In genomic region chr3:64166584-64167155, GRCh38 we compare ENCODE assay signal across 12 cellular contexts. TPM values are rescaled to one million over a fixed set of nuclear protein-coding genes. Genes with fewer than 3 reads are reported as not detected.
DNase-seq lines count a peak whose midpoint lies in the region; TF ChIP-seq lines count a peak whose summit lies in the region.
"Had no signal": no experiment of that assay in that cellular context is flagged by ENCODE, and none has a peak within 500 bp of the region (broad histone marks: within the 10 kb centered on the region; RNA-seq: fewer than 3 reads in every experiment).

No MANE protein-coding gene starts in this region.

- H3K27me3 ChIP-seq in OCI-LY3 (ENCODE audit: low read depth, low read length) = peaks cover 34% of the 10 kb centered on the region

- no peaks in the 10 kb centered on the region for H4K20me1 ChIP-seq in OCI-LY3 (ENCODE audit: insufficient read depth, low read length)

- TF ChIP-seq CTCF in OCI-LY3 (IDR thresholded peaks at IDR 0.05; ENCODE audit: low read depth, low read length) = peak; percentile 21; the same call in 1 of the 2 replicates
- peak; percentile 42 for TF ChIP-seq CTCF in retinal pigment epithelial cell (conservative IDR thresholded peaks at IDR 0.05; ENCODE audit: low read depth, low read length)

- TF ChIP-seq POLR2A in erythroblast (IDR thresholded peaks at IDR 0.05; ENCODE audit: low read length) = no peak

- no peak overlapping the region for H3K4me2 ChIP-seq in OCI-LY3 (ENCODE audit: low read length)

- H3K36me3 ChIP-seq in OCI-LY3 (replicated peaks; ENCODE audit: low read depth, low read length) = no peaks in the 10 kb centered on the region

- peak; percentile 63 for DNase-seq in DMS 273 (lab: John Stamatoyannopoulos, UW; ENCODE audit: unreplicated experiment)
- DNase-seq in DMS 273 treated with DMSO at 0.1 percent for 48 hours (lab: John Stamatoyannopoulos, UW) = no peak
- DNase-seq in fibroblast of peridontal ligament (ENCODE audit: extremely low read depth) = peak; percentile 73
- DNase-seq in retinal pigment epithelial cell (ENCODE audit: low read depth) = no peak
- DNase-seq in ureter (ENCODE audit: low spot score) = no peak
- DNase-seq in NCI-H1048 (lab: John Stamatoyannopoulos, UW) = no peak
- DNase-seq in erythroblast (lab: John Stamatoyannopoulos, UW) = no peak
- DNase-seq: activated CD4-positive, alpha-beta T cell treated with anti-CD3 and anti-CD28 coated beads for 48 hours; activated naive CD4-positive, alpha-beta T cell treated with anti-CD3 and anti-CD28 coated beads for 36 hours; NCI-H1417 treated with DMSO at 0.1 percent for 48 hours had no signal

- no peak overlapping the region for H3K27ac ChIP-seq in OCI-LY3 (ENCODE audit: low read length)

- H3K4me3 ChIP-seq in OCI-LY3 (ENCODE audit: low read length) (no peak overlapping the region), retinal pigment epithelial cell (ENCODE audit: low read length) (no peak overlapping the region)
- H3K4me3 ChIP-seq: GM12878 had no signal

- H2AFZ ChIP-seq in OCI-LY3 (ENCODE audit: low read depth, low read length) = no peak overlapping the region

- no peak overlapping the region for H3K9ac ChIP-seq in OCI-LY3 (ENCODE audit: low read length)

- no peaks in the 10 kb centered on the region for H3K9me3 ChIP-seq in OCI-LY3 (ENCODE audit: insufficient read depth, low read length)

- H3K4me1 ChIP-seq in OCI-LY3 (ENCODE audit: low read length) = peaks cover 9% of the 10 kb centered on the region

- no peaks in the 10 kb centered on the region for H3K79me2 ChIP-seq in OCI-LY3 (ENCODE audit: low read length)

RNA-seq across cellular contexts. Expression of gene PRICKLE2, which starts 58.6 kb away (rescaled TPM):
- total RNA-seq in ureter = 43.7 TPM

Comparison
In these comparisons a context has a peak if more than half of its experiments do, and no peak if none do; other contexts are left out.
1. DNase-seq: peak in DMS 273 (single experiment) and fibroblast of peridontal ligament (single experiment); none in DMS 273 treated with DMSO at 0.1 percent for 48 hours (single experiment), retinal pigment epithelial cell (single experiment), ureter (single experiment), NCI-H1048 (single experiment) and erythroblast (0 of 2).